Comparison of ENCODE assay signal across 9 cellular contexts in genomic region chr10:86945361-86946214, GRCh38. TPM values are rescaled to one million over a fixed set of nuclear protein-coding genes. Genes with fewer than 3 reads are reported as not detected.
DNase-seq lines count a peak whose midpoint lies in the region; ATAC-seq and TF ChIP-seq lines count a peak whose summit lies in the region.
"Had no signal": no experiment of that assay in that cellular context is flagged by ENCODE, and none has a peak within 500 bp of the region (broad histone marks: within the 10 kb centered on the region; RNA-seq: fewer than 3 reads in every experiment).

No MANE protein-coding gene starts in this region.

- DNase-seq in H7 (peak; percentile 88), WTC11 (ENCODE audit: low spot score) (peak; percentile 82), left ventricle myocardium inferior (peak; percentile 16), smooth muscle cell (lab: John Stamatoyannopoulos, UW; ENCODE audit: unreplicated experiment) (no peak), KBM-7 (no peak), kidney glomerular epithelial cell (lab: John Stamatoyannopoulos, UW) (no peak)
- DNase-seq in activated T-cell treated with anti-CD3 and anti-CD28 coated beads, Interleukin-2, amount 50 U/mL, for 1 hour: no peak
- DNase-seq: activated naive CD8-positive, alpha-beta T cell treated with anti-CD3 and anti-CD28 coated beads, Interleukin-2, amount 10 ng/mL, durations not matched to agents 7 days and 5 days; SIG-M5 had no signal

- 70% methylated on average over 18 of the region's 18 CpGs for WGBS in smooth muscle cell (ENCODE audit: low lambda C conversion rate)

- H2AFZ ChIP-seq in smooth muscle cell (ENCODE audit: low read depth): no peak overlapping the region

- H4K20me1 ChIP-seq in smooth muscle cell (ENCODE audit: low read depth): no peaks in the 10 kb centered on the region

- POLR2A ChIA-PET in WTC11 (lab: Charles Lee): interaction anchor here (1.0 to 2.1 kb wide), 3 partner anchors 9 to 15 kb away, joined by 3 to 5 read pairs (median 5); no protein-coding TSS in a partner anchor

- H3K9me3 ChIP-seq in left ventricle myocardium inferior (replicated peaks) (no peaks in the 10 kb centered on the region), smooth muscle cell (replicated peaks; ENCODE audit: low read depth) (no peaks in the 10 kb centered on the region)

- in situ Hi-C loops in KBM-7 (cut with MboI; ENCODE audit: low pct_unique_long_range_greater_than_20kb, low sequenced_read_pairs): no loop called here

- H3K27me3 ChIP-seq in H7 (ENCODE audit: control insufficient read depth, insufficient read depth, low read length): no peaks in the 10 kb centered on the region
- no peaks in the 10 kb centered on the region for H3K27me3 ChIP-seq in left ventricle myocardium inferior (ENCODE audit: low read depth)
- H3K27me3 ChIP-seq in smooth muscle cell (ENCODE audit: low read depth): no peaks in the 10 kb centered on the region

- intact Hi-C loops in left ventricle myocardium inferior (cut with micrococcal nuclease): no loop called here

- peaks cover 4% of the 10 kb centered on the region for H3K36me3 Mint-ChIP-seq in WTC11

- CTCF ChIA-PET in WTC11 (lab: Charles Lee): interaction anchor here (0.5 to 13.1 kb wide), 16 partner anchors 10 to 388 kb away, joined by 3 to 462 read pairs (median 4); partner anchors contain the start of genes ADIRF, MMRN2 and SNCG

- H3K79me2 ChIP-seq in smooth muscle cell (ENCODE audit: low read depth): no peaks in the 10 kb centered on the region

- no peak overlapping the region for H3K4me2 ChIP-seq in smooth muscle cell

- H3K4me3 Mint-ChIP-seq in WTC11: no peak overlapping the region
- H3K4me3 Mint-ChIP-seq: activated naive CD8-positive, alpha-beta T cell treated with anti-CD3 and anti-CD28 coated beads, Interleukin-2, amount 10 ng/mL, durations not matched to agents 7 days and 5 days had no signal

- H3K27ac Mint-ChIP-seq in WTC11: no peak overlapping the region

- ATAC-seq in WTC11: peak; percentile 90

- no peak overlapping the region for H3K4me3 ChIP-seq in H7 (ENCODE audit: insufficient read depth, low read depth, low read length)
- peak overlapping the region; percentile 15 for H3K4me3 ChIP-seq in left ventricle myocardium inferior
- no peak overlapping the region for H3K4me3 ChIP-seq in smooth muscle cell

- TF ChIP-seq CTCF in WTC11 (IDR thresholded peaks at IDR 0.05) (peak; percentile 24; the same call in 1 of the 2 replicates), left ventricle myocardium inferior (IDR thresholded peaks at IDR 0.05; ENCODE audit: borderline replicate concordance) (peak; percentile 54), smooth muscle cell (IDR thresholded peaks at IDR 0.05; ENCODE audit: borderline replicate concordance, insufficient read depth, poor library complexity, severe bottlenecking) (peak; percentile 12)

- peaks cover 25% of the 10 kb centered on the region for H3K4me1 Mint-ChIP-seq in WTC11

- no peak overlapping the region for H3K9ac ChIP-seq in smooth muscle cell (ENCODE audit: low read depth)

- no peaks in the 10 kb centered on the region for H3F3A ChIP-seq in smooth muscle cell (ENCODE audit: low read depth)

- H3K36me3 ChIP-seq in H7 (replicated peaks; ENCODE audit: control insufficient read depth, insufficient read depth, low read length) (no peaks in the 10 kb centered on the region), left ventricle myocardium inferior (peaks cover 23% of the 10 kb centered on the region), smooth muscle cell (ENCODE audit: low read depth) (no peaks in the 10 kb centered on the region)

- H3K27me3 Mint-ChIP-seq in WTC11 (ENCODE audit: low read depth): no peaks in the 10 kb centered on the region; the same call in 1 of the 2 replicates

- peaks cover 83% of the 10 kb centered on the region for H3K4me1 ChIP-seq in left ventricle myocardium inferior
- H3K4me1 ChIP-seq in smooth muscle cell (ENCODE audit: low read depth): no peaks in the 10 kb centered on the region

- peaks cover 8% of the 10 kb centered on the region for H3K9me3 Mint-ChIP-seq in WTC11
- H3K9me3 Mint-ChIP-seq: activated naive CD8-positive, alpha-beta T cell treated with anti-CD3 and anti-CD28 coated beads, Interleukin-2, amount 10 ng/mL, durations not matched to agents 7 days and 5 days had no signal

- H3K27ac ChIP-seq in left ventricle myocardium inferior (replicated peaks) (peak overlapping the region; percentile 38), smooth muscle cell (ENCODE audit: low read depth) (no peak overlapping the region)

TF ChIP-seq in WTC11, 78 proteins besides CTCF, POLR2A, EP300 and RAD21:
- TF ChIP-seq, protein P1, sequence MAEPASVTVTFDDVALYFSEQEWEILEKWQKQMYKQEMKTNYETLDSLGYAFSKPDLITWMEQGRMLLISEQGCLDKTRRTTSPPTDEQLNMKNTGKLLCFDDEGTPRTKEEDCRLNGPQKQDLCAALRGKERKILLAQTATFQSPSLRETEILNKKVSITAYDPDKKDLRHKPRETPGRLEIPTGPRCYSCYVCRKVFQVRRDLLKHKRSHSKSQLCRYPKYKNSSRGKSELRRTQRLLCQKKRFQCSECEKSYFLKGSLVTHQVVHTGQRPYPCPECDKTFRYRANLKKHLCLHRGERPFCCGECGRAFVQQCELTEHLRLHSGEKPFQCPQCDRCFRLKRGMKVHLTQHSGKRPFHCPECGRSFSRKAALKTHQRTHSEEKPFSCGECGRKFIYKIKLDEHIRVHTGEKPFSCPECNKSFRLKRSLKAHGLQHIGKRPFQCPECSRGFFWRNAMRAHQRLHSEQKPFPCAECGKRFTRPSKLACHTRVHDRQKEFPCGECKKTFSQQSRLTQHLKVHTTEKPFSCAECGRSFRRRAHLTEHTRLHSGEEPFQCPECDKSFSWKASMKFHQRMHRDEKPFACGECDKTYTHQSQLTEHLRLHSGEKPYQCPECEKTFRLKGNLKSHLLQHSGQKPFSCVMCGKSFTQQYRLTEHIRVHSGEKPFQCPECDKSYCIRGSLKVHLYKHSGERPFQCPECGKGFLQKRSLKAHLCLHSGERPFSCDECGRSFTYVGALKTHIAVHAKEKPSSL (CRISPR knock-in tag; conservative IDR thresholded peaks at IDR 0.05): no peak
- TF ChIP-seq USF1 (CRISPR knock-in tag; IDR thresholded peaks at IDR 0.05) (0 out of 2 replicates have a peak, but pooled peaks have one; percentile 20), MAX (CRISPR knock-in tag; IDR thresholded peaks at IDR 0.05) (peak; percentile 80)
- TF ChIP-seq, protein P2, sequence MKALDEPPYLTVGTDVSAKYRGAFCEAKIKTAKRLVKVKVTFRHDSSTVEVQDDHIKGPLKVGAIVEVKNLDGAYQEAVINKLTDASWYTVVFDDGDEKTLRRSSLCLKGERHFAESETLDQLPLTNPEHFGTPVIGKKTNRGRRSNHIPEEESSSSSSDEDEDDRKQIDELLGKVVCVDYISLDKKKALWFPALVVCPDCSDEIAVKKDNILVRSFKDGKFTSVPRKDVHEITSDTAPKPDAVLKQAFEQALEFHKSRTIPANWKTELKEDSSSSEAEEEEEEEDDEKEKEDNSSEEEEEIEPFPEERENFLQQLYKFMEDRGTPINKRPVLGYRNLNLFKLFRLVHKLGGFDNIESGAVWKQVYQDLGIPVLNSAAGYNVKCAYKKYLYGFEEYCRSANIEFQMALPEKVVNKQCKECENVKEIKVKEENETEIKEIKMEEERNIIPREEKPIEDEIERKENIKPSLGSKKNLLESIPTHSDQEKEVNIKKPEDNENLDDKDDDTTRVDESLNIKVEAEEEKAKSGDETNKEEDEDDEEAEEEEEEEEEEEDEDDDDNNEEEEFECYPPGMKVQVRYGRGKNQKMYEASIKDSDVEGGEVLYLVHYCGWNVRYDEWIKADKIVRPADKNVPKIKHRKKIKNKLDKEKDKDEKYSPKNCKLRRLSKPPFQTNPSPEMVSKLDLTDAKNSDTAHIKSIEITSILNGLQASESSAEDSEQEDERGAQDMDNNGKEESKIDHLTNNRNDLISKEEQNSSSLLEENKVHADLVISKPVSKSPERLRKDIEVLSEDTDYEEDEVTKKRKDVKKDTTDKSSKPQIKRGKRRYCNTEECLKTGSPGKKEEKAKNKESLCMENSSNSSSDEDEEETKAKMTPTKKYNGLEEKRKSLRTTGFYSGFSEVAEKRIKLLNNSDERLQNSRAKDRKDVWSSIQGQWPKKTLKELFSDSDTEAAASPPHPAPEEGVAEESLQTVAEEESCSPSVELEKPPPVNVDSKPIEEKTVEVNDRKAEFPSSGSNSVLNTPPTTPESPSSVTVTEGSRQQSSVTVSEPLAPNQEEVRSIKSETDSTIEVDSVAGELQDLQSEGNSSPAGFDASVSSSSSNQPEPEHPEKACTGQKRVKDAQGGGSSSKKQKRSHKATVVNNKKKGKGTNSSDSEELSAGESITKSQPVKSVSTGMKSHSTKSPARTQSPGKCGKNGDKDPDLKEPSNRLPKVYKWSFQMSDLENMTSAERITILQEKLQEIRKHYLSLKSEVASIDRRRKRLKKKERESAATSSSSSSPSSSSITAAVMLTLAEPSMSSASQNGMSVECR (CRISPR knock-in tag; IDR thresholded peaks at IDR 0.05; ENCODE audit: borderline replicate concordance): no peak

RNA-seq across cellular contexts. Expression of gene MMRN2, which starts 11.8 kb away (rescaled TPM):
- 1.7 and 2.7 TPM in 2 replicates for total RNA-seq in H7 (2014; rRNA removed; shearing (Covaris generic))
- 1.7 to 2.8 TPM (median 2.4 TPM) in 3 replicates for total RNA-seq in WTC11 (2021)
- total RNA-seq in left ventricle myocardium inferior: 32.1 TPM
- total RNA-seq in smooth muscle cell: 0.09 and 0.90 TPM in 2 replicates
- 0.16 and 0.35 TPM in 2 replicates for polyA plus RNA-seq in smooth muscle cell
- total RNA-seq: activated naive CD8-positive, alpha-beta T cell treated with anti-CD3 and anti-CD28 coated beads, Interleukin-2, amount 10 ng/mL, durations not matched to agents 7 days and 5 days had no signal

RNA-seq across cellular contexts. Expression of gene SNCG, which starts 12.8 kb away (rescaled TPM):
- total RNA-seq in H7 (2014; rRNA removed; shearing (Covaris generic)): 23.4 and 26.7 TPM in 2 replicates
- total RNA-seq in WTC11 (2021) (8.4 to 14.3 TPM (median 12.0 TPM) in 3 replicates), left ventricle myocardium inferior (14.7 TPM), smooth muscle cell (2.6 and 6.7 TPM in 2 replicates)
- polyA plus RNA-seq in smooth muscle cell: 2.3 and 4.1 TPM in 2 replicates
- total RNA-seq: activated naive CD8-positive, alpha-beta T cell treated with anti-CD3 and anti-CD28 coated beads, Interleukin-2, amount 10 ng/mL, durations not matched to agents 7 days and 5 days had no signal

RNA-seq across cellular contexts. Expression of gene ADIRF, which starts 22.7 kb away (rescaled TPM):
- not detected in 2 replicates for total RNA-seq in H7 (2014; rRNA removed; shearing (Covaris generic))
- total RNA-seq in WTC11 (2021): 0.30 to 1.0 TPM (median 0.70 TPM) in 3 replicates
- 41.1 TPM for total RNA-seq in left ventricle myocardium inferior
- total RNA-seq in smooth muscle cell: 0.99 TPM in 1 of 2 replicates, not detected in the other
- polyA plus RNA-seq in smooth muscle cell: not detected in 2 replicates
- total RNA-seq: activated naive CD8-positive, alpha-beta T cell treated with anti-CD3 and anti-CD28 coated beads, Interleukin-2, amount 10 ng/mL, durations not matched to agents 7 days and 5 days had no signal

Comparison
In these comparisons a context has a peak if more than half of its experiments do, and no peak if none do; other contexts are left out.
1. DNase-seq: peak in H7 (single experiment), WTC11 (single experiment) and left ventricle myocardium inferior (single experiment); none in smooth muscle cell (single experiment), KBM-7 (single experiment), activated T-cell treated with anti-CD3 and anti-CD28 coated beads, Interleukin-2, amount 50 U/mL, for 1 hour (single experiment) and kidney glomerular epithelial cell (single experiment).
2. RNA of gene ADIRF, which starts 22.7 kb away (total RNA-seq): 41.1 TPM in left ventricle myocardium inferior (single experiment); 0.99 TPM in smooth muscle cell, 0.30 to 1.0 TPM in WTC11 and not detected in H7; every median in the first group is over 10 times any median in the second.
3. Peak in every context shown above with its lines, with median percentiles within 50 percentile points of each other: CTCF ChIP-seq.